25 cellular contexts compared by ENCODE assay signal in the genomic region with DNA sequence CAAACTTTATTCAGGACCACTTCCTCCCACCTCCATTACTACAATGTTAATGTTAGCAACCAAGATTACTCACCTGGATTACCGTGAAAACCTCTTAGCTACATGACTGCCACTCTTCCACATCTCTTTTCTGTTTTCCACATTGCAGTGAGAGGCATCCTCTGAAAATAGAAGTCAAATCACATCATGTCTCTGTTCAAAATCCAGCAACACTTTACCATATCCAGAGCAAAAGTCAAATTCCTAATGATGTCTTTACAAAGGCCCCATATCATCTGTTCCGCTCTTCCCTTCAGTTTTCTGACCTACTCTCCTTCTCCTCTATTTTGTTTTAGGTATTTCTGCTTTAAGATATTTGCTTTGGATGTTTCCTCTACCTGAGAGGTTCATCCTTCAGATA. TPM values are rescaled to one million over a fixed set of nuclear protein-coding genes. Genes with fewer than 3 reads are reported as not detected.
"Had no signal": no experiment of that assay in that cellular context is flagged by ENCODE, and none has a peak within 500 bp of the region (broad histone marks: within the 10 kb centered on the region; RNA-seq: fewer than 3 reads in every experiment).

No MANE protein-coding gene starts in this region.

- DNase-seq: KBM-7, MG63, NCI-H1092, NCI-H1105 treated with DMSO at 0.1 percent for 48 hours, NCI-H1417 treated with DMSO at 0.1 percent for 48 hours, NCI-H146, NCI-H1694 treated with DMSO at 0.1 percent for 48 hours, NCI-H2029, NCI-H2081 treated with DMSO at 0.1 percent for 48 hours, NCI-H2171, NCI-H226, NCI-H446, NCI-H510A, NCI-H524 treated with DMSO at 0.1 percent for 48 hours, NCI-H69, NCI-H774, SHP77, SK-N-SH, SW 1271, T-cell had no signal

- H3K27ac Mint-ChIP-seq: T-cell had no signal

- H3K27me3 ChIP-seq: MG63 had no signal

- ATAC-seq: T-cell had no signal

- H3K9me2 ChIP-seq: SK-N-SH had no signal

- H3K27me3 Mint-ChIP-seq: T-cell had no signal

- H3K36me3 Mint-ChIP-seq: T-cell had no signal

- H3K9me3 ChIP-seq: MG63, SK-N-SH had no signal

- H3K4me3 Mint-ChIP-seq: T-cell had no signal

- FAIRE-seq: HTR-8/SVneo, RCC 7860 had no signal

- H3K4me2 ChIP-seq: SK-N-SH had no signal

- H3K9ac ChIP-seq: SK-N-SH had no signal

- H3K27ac ChIP-seq: HL-60, RWPE1 had no signal

- H3K4me3 ChIP-seq: MG63 had no signal

- H3K36me3 ChIP-seq: MG63 had no signal

- H3K4me1 Mint-ChIP-seq: T-cell had no signal

RNA-seq across cellular contexts. Expression of a gene that starts 37.5 kb away (rescaled TPM):
- total RNA-seq: SK-MEL-5, T-cell had no signal
- polyA plus RNA-seq: SK-N-SH had no signal
